23 cellular contexts compared by ENCODE assay signal in the genomic region with DNA sequence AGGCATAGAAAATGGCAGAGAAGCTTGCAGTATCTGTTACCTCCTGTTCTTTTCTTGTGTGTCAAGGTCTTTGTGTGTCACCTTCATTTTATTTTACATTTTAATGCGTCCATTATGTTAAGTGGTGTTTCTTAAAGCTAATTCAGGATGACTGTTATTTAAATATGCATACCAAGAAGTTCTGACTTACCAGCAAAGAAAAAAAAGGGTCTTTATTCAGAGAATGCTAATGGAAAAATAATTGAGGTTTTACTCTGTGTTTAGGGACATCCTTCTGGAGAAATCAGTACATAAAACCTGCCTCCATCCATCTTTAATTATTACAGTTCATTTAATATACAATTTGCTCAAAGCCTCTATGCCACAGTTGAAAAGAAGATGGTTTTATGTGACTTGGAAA. TPM values are rescaled to one million over a fixed set of nuclear protein-coding genes. Genes with fewer than 3 reads are reported as not detected.
DNase-seq lines count a peak whose midpoint lies in the region; ATAC-seq and TF ChIP-seq lines count a peak whose summit lies in the region.
"Had no signal": no experiment of that assay in that cellular context is flagged by ENCODE, and none has a peak within 500 bp of the region (broad histone marks: within the 10 kb centered on the region; RNA-seq: fewer than 3 reads in every experiment).

No MANE protein-coding gene starts in this region.

- H3K4me1 Mint-ChIP-seq in H9: peaks cover 43 to 45% of the 10 kb centered on the region in 2 experiments
- H3K4me1 Mint-ChIP-seq: CD14-positive monocyte; CD4-positive, alpha-beta memory T cell had no signal

- H3K9me3 ChIP-seq in H9 (ENCODE audit: control insufficient read depth, low read depth, low read length) (no peaks in the 10 kb centered on the region), HUES64 (ENCODE audit: insufficient read depth, low read depth, low read length) (peaks cover 4% of the 10 kb centered on the region; the same call in 1 of the 2 replicates), neural cell (ENCODE audit: low read length) (peaks cover 4% of the 10 kb centered on the region)
- H3K9me3 ChIP-seq: BLaER1 had no signal

- H2BK20ac ChIP-seq in H9 (ENCODE audit: low read depth, low read length, poor library complexity, severe bottlenecking): no peak overlapping the region

- TF ChIP-seq RAD21 in neural cell (conservative IDR thresholded peaks at IDR 0.05): no peak

- no peak overlapping the region for H2BK15ac ChIP-seq in H9 (ENCODE audit: low read depth, low read length)

- H3K36me3 ChIP-seq in HUES64 (ENCODE audit: insufficient read depth, low read length): no peaks in the 10 kb centered on the region
- no peaks in the 10 kb centered on the region for H3K36me3 ChIP-seq in neural cell (ENCODE audit: insufficient read depth, low read length)
- H3K36me3 ChIP-seq: BLaER1 had no signal

- H3K27ac ChIP-seq in H9 (ENCODE audit: insufficient read length, low read depth, low read length) (peak overlapping the region; percentile 58), HUES64 (ENCODE audit: low read depth, low read length) (peak overlapping the region; percentile 50; the same call in 1 of the 2 replicates), neural cell (ENCODE audit: low read length) (peak overlapping the region; percentile 69)
- H3K27ac ChIP-seq: BLaER1 had no signal

- H2BK5ac ChIP-seq in H9 (ENCODE audit: insufficient read length, low read length): no peak overlapping the region

- H2AK5ac ChIP-seq in H9 (ENCODE audit: insufficient read length, low read length): no peak overlapping the region

- ATAC-seq in GM21619 (IDR thresholded peaks at IDR 0.05; ENCODE audit: unreplicated experiment): no peak
- ATAC-seq in HG03135 (IDR thresholded peaks at IDR 0.05; ENCODE audit: unreplicated experiment): no peak
- no peak for ATAC-seq in GM21423 (IDR thresholded peaks at IDR 0.05; ENCODE audit: unreplicated experiment)
- ATAC-seq: HCT116, K562 had no signal

- no peak overlapping the region for H3K14ac ChIP-seq in H9 (ENCODE audit: insufficient read depth, low read length)

- no peak overlapping the region for H3K4me3 Mint-ChIP-seq in H9
- H3K4me3 Mint-ChIP-seq: CD14-positive monocyte; CD4-positive, alpha-beta memory T cell; HFFc6 had no signal

- peaks cover 38 to 41% of the 10 kb centered on the region in 2 experiments for H3K9me3 Mint-ChIP-seq in H9
- H3K9me3 Mint-ChIP-seq: HFFc6 had no signal

- H3F3A ChIP-seq in neural cell (ENCODE audit: insufficient read depth, low read length, poor library complexity, severe bottlenecking): no peaks in the 10 kb centered on the region

- no CpG with 5 or more reads among the region's 1 CpG for WGBS in H9 (ENCODE audit: extremely low coverage, insufficient read length, low lambda C conversion rate)
- whole genome bisulfite sequencing in HUES64: no CpG with 5 or more reads among the region's 1 CpG

- peak overlapping the region in 1 of 3 experiments; percentile 89; a peak in 2 of 7 replicates for H3K27ac Mint-ChIP-seq in H9
- H3K27ac Mint-ChIP-seq: CD14-positive monocyte; CD4-positive, alpha-beta memory T cell; HFFc6 had no signal

- H3K27me3 Mint-ChIP-seq in H9 (ENCODE audit: low read depth): peaks cover 2% of the 10 kb centered on the region; the same call in 1 of the 2 replicates
- H3K27me3 Mint-ChIP-seq: CD4-positive, alpha-beta memory T cell had no signal

- H2AFZ ChIP-seq in H9 (ENCODE audit: low read length) (no peak overlapping the region), neural cell (ENCODE audit: low read depth, low read length) (peak overlapping the region; percentile 11)

- no peak overlapping the region for H3K4ac ChIP-seq in H9 (ENCODE audit: low read depth, low read length)

- TF ChIP-seq CTCF in H9 (conservative IDR thresholded peaks at IDR 0.05) (no peak), neural cell (IDR thresholded peaks at IDR 0.05; ENCODE audit: poor library complexity, severe bottlenecking) (no peak)

- H3K9me2 ChIP-seq in neural cell (ENCODE audit: insufficient read depth, low read length): no peaks in the 10 kb centered on the region

- H4K5ac ChIP-seq in H9 (ENCODE audit: insufficient read length, low read depth, low read length): no peak overlapping the region

- DNase-seq in H9 (no peak), astrocyte of the hippocampus (ENCODE audit: low read depth, low spot score) (peak; percentile 28), NCI-H2029 treated with DMSO at 0.1 percent for 48 hours (lab: John Stamatoyannopoulos, UW) (no peak)
- DNase-seq: 8988T; CD4-positive, alpha-beta memory T cell; DMS 273 treated with DMSO at 0.1 percent for 48 hours; DMS53; DND-41; EL; HFFc6; IMR-90 had no signal

- H3K23me2 ChIP-seq in H9 (ENCODE audit: insufficient read length, low read depth, low read length, poor library complexity, severe bottlenecking): no peaks in the 10 kb centered on the region

- peaks cover 10% of the 10 kb centered on the region; the same call in 1 of the 2 replicates for H3K4me1 ChIP-seq in H9 (ENCODE audit: insufficient read depth, low read length)
- peaks cover 33% of the 10 kb centered on the region for H3K4me1 ChIP-seq in HUES64 (ENCODE audit: insufficient read depth, low read length)
- H3K4me1 ChIP-seq: BLaER1 had no signal

- no peaks in the 10 kb centered on the region for H3K27me3 ChIP-seq in H9 (ENCODE audit: insufficient read depth, low read length)
- no peaks in the 10 kb centered on the region for H3K27me3 ChIP-seq in HUES64 (ENCODE audit: insufficient read depth, low read length)
- H3K27me3 ChIP-seq in neural cell (ENCODE audit: insufficient read depth, low read depth, low read length): no peaks in the 10 kb centered on the region
- H3K27me3 ChIP-seq: BLaER1 had no signal

- no peak overlapping the region for H3T11ph ChIP-seq in H9 (ENCODE audit: low read length)

- no peak overlapping the region for H4K8ac ChIP-seq in H9 (replicated peaks; ENCODE audit: insufficient read length, low read depth, low read length)

- no peak overlapping the region for H3K23ac ChIP-seq in H9 (ENCODE audit: insufficient read length, low read depth, low read length)

- H2BK12ac ChIP-seq in H9 (ENCODE audit: insufficient read length, low read depth, low read length): no peak overlapping the region

- no peaks in the 10 kb centered on the region for H3K79me1 ChIP-seq in H9 (ENCODE audit: insufficient read depth, low read depth, low read length, poor library complexity, severe bottlenecking)

- H3K56ac ChIP-seq in H9 (ENCODE audit: insufficient read length, low read depth, low read length): no peak overlapping the region

- no peaks in the 10 kb centered on the region for H3K79me2 ChIP-seq in H9 (ENCODE audit: insufficient read depth, low read length)
- H3K79me2 ChIP-seq in neural cell (replicated peaks; ENCODE audit: insufficient read depth, low read length): no peaks in the 10 kb centered on the region

- H3K36me3 Mint-ChIP-seq in H9 (ENCODE audit: insufficient read depth in 1 of 3, low read depth in 3 of 3): peaks cover 17 to 54% (median 30%) of the 10 kb centered on the region in 3 experiments
- H3K36me3 Mint-ChIP-seq: CD14-positive monocyte; CD4-positive, alpha-beta memory T cell had no signal

- H3K9ac ChIP-seq in H9 (ENCODE audit: extremely low read depth, insufficient read length, low read length): no peak overlapping the region
- H3K9ac ChIP-seq in HUES64 (ENCODE audit: low read depth, low read length): no peak overlapping the region
- H3K9ac ChIP-seq in neural cell (ENCODE audit: low read length): peak overlapping the region; percentile 11
- H3K9ac ChIP-seq: BLaER1 had no signal

- H4K20me1 ChIP-seq in H9 (ENCODE audit: control insufficient read depth, insufficient read depth, insufficient read length) (no peaks in the 10 kb centered on the region), neural cell (ENCODE audit: insufficient read depth) (no peaks in the 10 kb centered on the region)
- H4K20me1 ChIP-seq: BLaER1 had no signal

- H3K4me2 ChIP-seq in H9 (ENCODE audit: insufficient read depth, insufficient read length, low read length): peak overlapping the region; percentile 8
- H3K4me2 ChIP-seq in neural cell (ENCODE audit: low read length): no peak overlapping the region
- H3K4me2 ChIP-seq: BLaER1 had no signal

- TF ChIP-seq EP300 in neural cell (conservative IDR thresholded peaks at IDR 0.05; ENCODE audit: poor library complexity, severe bottlenecking): no peak

- no peak overlapping the region for H3K18ac ChIP-seq in H9 (ENCODE audit: insufficient read length, low read depth, low read length)

- no peak overlapping the region for H3K4me3 ChIP-seq in HUES64 (ENCODE audit: low read length)
- no peak overlapping the region for H3K4me3 ChIP-seq in neural cell (ENCODE audit: low read length)
- H3K4me3 ChIP-seq: BLaER1, GM12878, K562 had no signal

- no peak overlapping the region for H2BK120ac ChIP-seq in H9 (ENCODE audit: low read depth, low read length, poor library complexity, severe bottlenecking)

- no peak overlapping the region for H4K91ac ChIP-seq in H9 (ENCODE audit: insufficient read length, low read depth, low read length)

TF ChIP-seq in neural cell, 6 proteins besides CTCF, POLR2A, EP300 and RAD21:
- no peak for TF ChIP-seq MXI1 (conservative IDR thresholded peaks at IDR 0.05; ENCODE audit: poor library complexity, severe bottlenecking)
- peak; percentile 15 for TF ChIP-seq POLR2AphosphoS5 (IDR thresholded peaks at IDR 0.05)
TF ChIP-seq in neural cell: peak in this region for 1.

RNA-seq across cellular contexts. Expression of a gene that starts 52.4 kb away (rescaled TPM):
- total RNA-seq in H9 (2021): 0.99 and 1.3 TPM in 2 replicates
- 0.65 TPM for polyA plus RNA-seq in HUES64 (2013, experiment 1 of 2)
- 0.57 TPM for polyA plus RNA-seq in HUES64 (2013, experiment 2 of 2)
- polyA plus RNA-seq in neural cell: 22.4 and 23.1 TPM in 2 replicates
- 42.1 and 49.5 TPM in 2 replicates for polyA minus RNA-seq in neural cell
- total RNA-seq: A673; CD4-positive, alpha-beta memory T cell; G401; K562 had no signal
- polyA plus RNA-seq: CD14-positive monocyte; CD4-positive, alpha-beta memory T cell; K562 had no signal
